ENCODE assay signal across 17 cellular contexts in genomic region chr13:80312012-80312704, GRCh38. TPM values are rescaled to one million over a fixed set of nuclear protein-coding genes. Genes with fewer than 3 reads are reported as not detected.
DNase-seq lines count a peak whose midpoint lies in the region; ATAC-seq and TF ChIP-seq lines count a peak whose summit lies in the region.
"Had no signal": no experiment of that assay in that cellular context is flagged by ENCODE, and none has a peak within 500 bp of the region (broad histone marks: within the 10 kb centered on the region; RNA-seq: fewer than 3 reads in every experiment).

No MANE protein-coding gene starts in this region.

- H3K9me3 Mint-ChIP-seq in activated CD4-positive, alpha-beta T cell treated with anti-CD3 and anti-CD28 coated beads, Interleukin-2, amount 10 ng/mL, durations not matched to agents 24 days and 14 days, result no peaks in the 10 kb centered on the region
- no peaks in the 10 kb centered on the region for H3K9me3 Mint-ChIP-seq in type B pancreatic cell
- H3K9me3 Mint-ChIP-seq: CD14-positive monocyte; CD4-positive, alpha-beta T cell; CD8-positive, alpha-beta memory T cell; GM23338; H9 had no signal

- H3K9me3 ChIP-seq in mucosa of descending colon, result no peaks in the 10 kb centered on the region
- H3K9me3 ChIP-seq: BE2C had no signal

- DNase-seq in activated CD4-positive, alpha-beta T cell treated with anti-CD3 and anti-CD28 coated beads, Interleukin-2, amount 10 ng/mL, durations not matched to agents 24 days and 14 days, result peak; percentile 11
- no peak for DNase-seq in activated CD4-positive, alpha-beta T cell treated with anti-CD3 and anti-CD28 coated beads, Interleukin-2, amount 50 U/mL, for 1 hour
- DNase-seq in mucosa of descending colon (peak in 1 of 3 donors; percentile 5), type B pancreatic cell (ENCODE audit: extremely low spot score, unreplicated experiment) (no peak), AML-193 (lab: John Stamatoyannopoulos, UW) (no peak)
- no peak for DNase-seq in activated CD4-positive, CD25-positive, alpha-beta regulatory T cell treated with anti-CD3 and anti-CD28 coated beads, Interleukin-2, amount 50 U/mL, for 72 hours
- DNase-seq: BE2C; CD4-positive, alpha-beta T cell; CD8-positive, alpha-beta memory T cell; DMS 273 treated with DMSO at 0.1 percent for 48 hours; DMS79 treated with DMSO at 0.1 percent for 48 hours; GF-D8; H9 had no signal

- H3K27ac Mint-ChIP-seq in activated CD4-positive, alpha-beta T cell treated with anti-CD3 and anti-CD28 coated beads, Interleukin-2, amount 10 ng/mL, durations not matched to agents 24 days and 14 days, result no peak overlapping the region
- H3K27ac Mint-ChIP-seq in type B pancreatic cell, result peak overlapping the region; percentile 33
- H3K27ac Mint-ChIP-seq: CD14-positive monocyte; CD4-positive, alpha-beta T cell; CD8-positive, alpha-beta memory T cell; GM23338; H9 had no signal

- intact Hi-C loops in activated CD4-positive, alpha-beta T cell treated with anti-CD3 and anti-CD28 coated beads, Interleukin-2, amount 10 ng/mL, durations not matched to agents 24 days and 14 days (cut with micrococcal nuclease), result no loop called here
- intact Hi-C loops in mucosa of descending colon (cut with DNase I, micrococcal nuclease), result no loop called here

- H3K4me1 ChIP-seq in mucosa of descending colon (ENCODE audit: low read depth), result peaks cover 8% of the 10 kb centered on the region

- H3K36me3 ChIP-seq in mucosa of descending colon (ENCODE audit: low read depth), result no peaks in the 10 kb centered on the region
- H3K36me3 ChIP-seq: BE2C; BLaER1 treated with 17β-estradiol and CSF1 and Interleukin-3, amounts not matched to agents 10 nM and 100 nM had no signal

- H3K27me3 Mint-ChIP-seq in activated CD4-positive, alpha-beta T cell treated with anti-CD3 and anti-CD28 coated beads, Interleukin-2, amount 10 ng/mL, durations not matched to agents 24 days and 14 days, result no peaks in the 10 kb centered on the region
- H3K27me3 Mint-ChIP-seq in type B pancreatic cell, result no peaks in the 10 kb centered on the region
- H3K27me3 Mint-ChIP-seq: CD4-positive, alpha-beta T cell; CD8-positive, alpha-beta memory T cell had no signal

- peak; percentile 77 for ATAC-seq in mucosa of descending colon
- ATAC-seq: GM23338, HCT116 had no signal

- no peaks in the 10 kb centered on the region for H3K36me3 Mint-ChIP-seq in activated CD4-positive, alpha-beta T cell treated with anti-CD3 and anti-CD28 coated beads, Interleukin-2, amount 10 ng/mL, durations not matched to agents 24 days and 14 days (ENCODE audit: low read depth)
- peaks cover 3% of the 10 kb centered on the region for H3K36me3 Mint-ChIP-seq in type B pancreatic cell
- H3K36me3 Mint-ChIP-seq: CD14-positive monocyte; CD8-positive, alpha-beta memory T cell had no signal

- TF ChIP-seq CTCF in mucosa of descending colon (IDR thresholded peaks at IDR 0.05) (no peak), type B pancreatic cell (conservative IDR thresholded peaks at IDR 0.05) (no peak)

- H3K4me1 Mint-ChIP-seq in activated CD4-positive, alpha-beta T cell treated with anti-CD3 and anti-CD28 coated beads, Interleukin-2, amount 10 ng/mL, durations not matched to agents 24 days and 14 days, result no peaks in the 10 kb centered on the region
- H3K4me1 Mint-ChIP-seq in type B pancreatic cell (ENCODE audit: unreplicated experiment), result peaks cover 19% of the 10 kb centered on the region
- H3K4me1 Mint-ChIP-seq: CD14-positive monocyte; CD8-positive, alpha-beta memory T cell had no signal

- H3K4me3 Mint-ChIP-seq in activated CD4-positive, alpha-beta T cell treated with anti-CD3 and anti-CD28 coated beads, Interleukin-2, amount 10 ng/mL, durations not matched to agents 24 days and 14 days, result no peak overlapping the region
- no peak overlapping the region for H3K4me3 Mint-ChIP-seq in type B pancreatic cell
- H3K4me3 Mint-ChIP-seq: CD14-positive monocyte; CD4-positive, alpha-beta T cell; CD8-positive, alpha-beta memory T cell; GM23338; H9 had no signal

- H3K4me3 ChIP-seq in mucosa of descending colon, result no peak overlapping the region
- H3K4me3 ChIP-seq: BLaER1 treated with 17β-estradiol and CSF1 and Interleukin-3, amounts not matched to agents 10 nM and 100 nM; GM23338 had no signal

RNA-seq across cellular contexts. Expression of gene SPRY2, which starts 28.8 kb away (rescaled TPM):
- 0.21 TPM in 1 of 2 replicates, not detected in the other for total RNA-seq in activated CD4-positive, alpha-beta T cell treated with anti-CD3 and anti-CD28 coated beads, Interleukin-2, amount 10 ng/mL, durations not matched to agents 24 days and 14 days
- total RNA-seq in mucosa of descending colon (10 to 100 TPM; 47.8 to 51.3 (median 50.9) TPM), type B pancreatic cell (ENCODE audit: low replicate concordance) (48.3 and 48.7 TPM in 2 replicates)

Comparison
In these comparisons a context has a peak if more than half of its experiments do, and no peak if none do; other contexts are left out.
1. RNA of gene SPRY2, which starts 28.8 kb away (total RNA-seq): 47.8 to 51.3 TPM in mucosa of descending colon and 48.3 to 48.7 TPM in type B pancreatic cell; 0.21 TPM in activated CD4-positive, alpha-beta T cell treated with anti-CD3 and anti-CD28 coated beads, Interleukin-2, amount 10 ng/mL, durations not matched to agents 24 days and 14 days; every median in the first group is over 10 times any median in the second.